10 cellular contexts compared by ENCODE assay signal in the genomic region with DNA sequence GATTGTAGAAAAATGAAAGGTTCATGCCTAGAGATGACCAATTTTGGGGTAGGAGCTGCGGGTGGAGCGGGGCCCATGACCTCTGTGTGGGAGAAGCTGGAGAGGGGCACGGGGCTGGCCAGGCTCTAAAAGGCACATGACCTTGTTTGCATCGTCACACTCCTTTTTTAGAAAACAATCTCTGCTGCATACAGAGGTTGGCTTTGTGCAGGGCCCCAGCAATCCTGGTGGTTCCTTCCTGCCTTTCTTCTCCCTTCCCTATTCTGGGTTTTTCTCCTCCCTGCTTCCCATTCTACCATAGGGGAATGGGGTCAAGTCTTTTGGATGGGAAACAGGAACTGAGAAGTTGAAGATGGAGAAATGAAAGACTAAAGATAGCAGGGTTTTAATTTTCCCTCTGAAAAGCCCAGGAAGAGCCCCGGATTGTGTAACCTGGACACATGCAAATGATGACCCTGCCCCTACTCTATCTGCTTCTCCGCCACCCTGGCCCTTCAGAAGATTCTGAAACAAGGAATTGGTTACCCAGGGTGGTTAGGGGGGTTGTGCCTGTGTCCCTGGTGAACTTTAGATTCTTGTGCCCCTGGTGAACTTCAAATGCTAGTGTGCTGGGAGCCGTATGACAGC. TPM values are rescaled to one million over a fixed set of nuclear protein-coding genes. Genes with fewer than 3 reads are reported as not detected.
DNase-seq lines count a peak whose midpoint lies in the region; ATAC-seq and TF ChIP-seq lines count a peak whose summit lies in the region.
"Had no signal": no experiment of that assay in that cellular context is flagged by ENCODE, and none has a peak within 500 bp of the region (broad histone marks: within the 10 kb centered on the region; RNA-seq: fewer than 3 reads in every experiment).

No MANE protein-coding gene starts in this region.

- H3K36me3 ChIP-seq in heart left ventricle (no peaks in the 10 kb centered on the region), osteoblast (ENCODE audit: insufficient read depth, low read length) (no peaks in the 10 kb centered on the region)

- no peak overlapping the region for H3K4me2 ChIP-seq in osteoblast (ENCODE audit: insufficient read depth, low read length)

- H3K27ac ChIP-seq in heart left ventricle (peak overlapping the region; percentile 53 to 94 (median 84)), osteoblast (ENCODE audit: low read depth, low read length) (peak overlapping the region; percentile 89)

- H3K79me2 ChIP-seq in osteoblast (ENCODE audit: insufficient read depth, low read length): peaks cover 100% of the 10 kb centered on the region

- 49 to 62% (median 51%) methylated on average over 7 of the region's 7 CpGs for WGBS in heart left ventricle, 4 donors

- peaks cover 33 to 100% (median 91%) of the 10 kb centered on the region in 12 donors for H3K4me1 ChIP-seq in heart left ventricle
- peaks cover 91% of the 10 kb centered on the region for H3K4me1 ChIP-seq in osteoblast (ENCODE audit: insufficient read depth, low read length)

- H4K20me1 ChIP-seq in osteoblast (ENCODE audit: insufficient read depth, low read length): no peaks in the 10 kb centered on the region

- H2AFZ ChIP-seq in osteoblast (ENCODE audit: low read length): no peak overlapping the region

- no peak overlapping the region for H3K4me3 ChIP-seq in heart left ventricle
- no peak overlapping the region for H3K4me3 ChIP-seq in osteoblast (ENCODE audit: insufficient read depth, low read length)

- H3K9me3 ChIP-seq in heart left ventricle (no peaks in the 10 kb centered on the region), osteoblast (ENCODE audit: low read depth, low read length) (no peaks in the 10 kb centered on the region)

- peak; percentile 24 for ATAC-seq in Right ventricle myocardium inferior
- peak in 3 of 4 donors; percentile 8 to 19 (median 17) for ATAC-seq in heart left ventricle
- no peak for ATAC-seq in HG03025 (IDR thresholded peaks at IDR 0.05; ENCODE audit: low FRiP score, unreplicated experiment)
- ATAC-seq in HG03460 (IDR thresholded peaks at IDR 0.05; ENCODE audit: unreplicated experiment): no peak
- no peak for ATAC-seq in HG03039 (IDR thresholded peaks at IDR 0.05; ENCODE audit: unreplicated experiment)

- no peak for TF ChIP-seq CTCF in heart left ventricle (IDR thresholded peaks at IDR 0.05)
- TF ChIP-seq CTCF in osteoblast (IDR thresholded peaks at IDR 0.05; ENCODE audit: extremely low read depth, low read depth, low read length): no peak

- H3K27me3 ChIP-seq in heart left ventricle: no peaks in the 10 kb centered on the region
- no peaks in the 10 kb centered on the region for H3K27me3 ChIP-seq in osteoblast (ENCODE audit: insufficient read depth, low read length)

- TF ChIP-seq POLR2A in heart left ventricle (IDR thresholded peaks at IDR 0.05): no peak

- DNase-seq in Right ventricle myocardium inferior (ENCODE audit: missing footprints): no peak
- no peak for DNase-seq in cardiac septum (ENCODE audit: low spot score)
- peak in 1 of 5 donors; percentile 30 for DNase-seq in heart left ventricle
- DNase-seq in osteoblast (ENCODE audit: insufficient read length, low spot score, missing footprints): peak; percentile 66
- no peak for DNase-seq in amniotic stem cell (lab: John Stamatoyannopoulos, UW)
- DNase-seq: activated T-cell treated with anti-CD3 and anti-CD28 coated beads for 4 hours, T1000 had no signal

- intact Hi-C loops in Right ventricle myocardium inferior (cut with DNase I): loop anchor here (5.0 kb wide), 2 partner anchors 53 to 57 kb away; partner anchors contain the start of gene ASAP2
- intact Hi-C loops in cardiac septum (cut with DNase I): loop anchor here (5.0 kb wide), 2 partner anchors 53 to 72 kb away; partner anchors contain the start of gene ASAP2
- intact Hi-C loops in heart left ventricle (cut with DNase I): loop anchor here in 7 of 10 donors (5.0 to 10.0 kb wide), 7 partner anchors 33 to 72 kb away; partner anchors contain the start of gene ASAP2 (in 5 of the 7)

RNA-seq across cellular contexts. Expression of gene ASAP2, which starts 53.9 kb away (rescaled TPM):
- total RNA-seq in Right ventricle myocardium inferior: 12.9 TPM
- total RNA-seq in cardiac septum: 11.8 TPM
- total RNA-seq in heart left ventricle: 10 to 100 TPM in 7 of 9 donors, 1 to 10 TPM in 2; 7.4 to 17.0 (median 12.9) TPM
- polyA plus RNA-seq in heart left ventricle: 1 to 10 TPM; 6.7 to 8.0 TPM
- total RNA-seq in osteoblast: 56.0 and 66.2 TPM in 2 replicates

Comparison
In these comparisons a context has a peak if more than half of its experiments do, and no peak if none do; other contexts are left out.
1. ATAC-seq: peak in Right ventricle myocardium inferior (single experiment) and heart left ventricle (3 of 4); none in HG03025 (single experiment), HG03460 (single experiment) and HG03039 (single experiment).